ENCODE assay signal across 8 cellular contexts in genomic region chr16:85799497-85800320, GRCh38. TPM values are rescaled to one million over a fixed set of nuclear protein-coding genes. Genes with fewer than 3 reads are reported as not detected.
DNase-seq lines count a peak whose midpoint lies in the region; ATAC-seq, FAIRE-seq and TF ChIP-seq lines count a peak whose summit lies in the region.

Gene COX4I1, plus strand, starts transcription at chr16:85799695. Its CDS starts 1,511 bp downstream, at chr16:85801206.
Gene EMC8, minus strand, starts transcription at chr16:85799544. Its CDS starts 249 bp downstream, at chr16:85799295.

- H3K27ac Mint-ChIP-seq in astrocyte (ENCODE audit: unreplicated experiment), result peak within 1 kb of the TSS; percentile 94

- no peaks in the 10 kb centered on the region for H3K9me3 Mint-ChIP-seq in astrocyte (ENCODE audit: unreplicated experiment)

- FAIRE-seq in astrocyte (lab: Jason Lieb, UNC), result no peak

- intact Hi-C loops in vagina (cut with DNase I), result no loop called here

- H3K27me3 ChIP-seq in astrocyte (ENCODE audit: insufficient read depth, low read length) (no peaks in the 10 kb centered on the region), rectal smooth muscle tissue (ENCODE audit: control insufficient read depth, insufficient read depth, low read length) (no peaks in the 10 kb centered on the region), vagina (no peaks in the 10 kb centered on the region)

- peaks cover 35% of the 10 kb centered on the region for H3K36me3 ChIP-seq in astrocyte (ENCODE audit: insufficient read depth, low read length)
- H3K36me3 ChIP-seq in rectal smooth muscle tissue (ENCODE audit: control insufficient read depth, insufficient read depth, low read length), result peaks cover 18% of the 10 kb centered on the region
- H3K36me3 ChIP-seq in vagina, result peaks cover 0 to 25% of the 10 kb centered on the region in 2 donors

- peak within 1 kb of the TSS; percentile 70 for H2AFZ ChIP-seq in astrocyte (ENCODE audit: low read depth, low read length)

- peaks cover 21% of the 10 kb centered on the region for H3K4me1 Mint-ChIP-seq in astrocyte (ENCODE audit: low read depth, unreplicated experiment)

- peak; percentile 49 for ATAC-seq in GM18508 (IDR thresholded peaks at IDR 0.05; ENCODE audit: insufficient read depth, unreplicated experiment)
- ATAC-seq in HG02981 (IDR thresholded peaks at IDR 0.05; ENCODE audit: unreplicated experiment), result peak; percentile 80

- peaks cover 27% of the 10 kb centered on the region for H3K36me3 Mint-ChIP-seq in astrocyte (ENCODE audit: low read depth, unreplicated experiment)

- H3K27ac ChIP-seq in astrocyte (ENCODE audit: low read depth, low read length), result peak within 1 kb of the TSS; percentile 90
- H3K27ac ChIP-seq in rectal smooth muscle tissue (ENCODE audit: low read depth, low read length), result peak within 1 kb of the TSS; percentile 93
- peak within 1 kb of the TSS; percentile 79 for H3K27ac ChIP-seq in vagina

- peaks cover 82% of the 10 kb centered on the region for H4K20me1 ChIP-seq in astrocyte (ENCODE audit: insufficient read depth, low read length)

- peaks cover 91% of the 10 kb centered on the region for H3K79me2 ChIP-seq in astrocyte (ENCODE audit: insufficient read depth, low read length)

- H3K27me3 Mint-ChIP-seq in astrocyte (ENCODE audit: low read depth, unreplicated experiment), result no peaks in the 10 kb centered on the region

- H3K4me1 ChIP-seq in astrocyte (ENCODE audit: insufficient read depth, low read length) (peaks cover 7% of the 10 kb centered on the region), rectal smooth muscle tissue (ENCODE audit: control insufficient read depth, insufficient read depth, low read length) (peaks cover 18% of the 10 kb centered on the region), vagina (peaks cover 34% of the 10 kb centered on the region)

- TF ChIP-seq POLR2A in vagina (IDR thresholded peaks at IDR 0.05), result peak in 1 of 2 donors; percentile 68

- H3K4me3 Mint-ChIP-seq in astrocyte (ENCODE audit: unreplicated experiment), result peak within 1 kb of the TSS; percentile 97

- peak; percentile 85 for DNase-seq in NCI-H2029 (lab: John Stamatoyannopoulos, UW)
- peak; percentile 86 for DNase-seq in T-helper 22 cell (ENCODE audit: low read depth)
- DNase-seq in astrocyte (ENCODE audit: low read depth), result peak; percentile 89
- DNase-seq in hepatic stellate cell (ENCODE audit: low spot score), result peak; percentile 94
- DNase-seq in vagina (ENCODE audit: extremely low spot score in 2 of 2), result no peak

- peak within 1 kb of the TSS; percentile 98 for H3K4me2 ChIP-seq in astrocyte (ENCODE audit: low read length)

- H3K4me3 ChIP-seq in astrocyte (ENCODE audit: insufficient read depth, low read depth, low read length), result peak within 1 kb of the TSS; percentile 94
- peak within 1 kb of the TSS; percentile 98 for H3K4me3 ChIP-seq in rectal smooth muscle tissue (ENCODE audit: low read length)
- peak within 1 kb of the TSS; percentile 92 to 97 for H3K4me3 ChIP-seq in vagina

- no peaks in the 10 kb centered on the region for H3K9me3 ChIP-seq in astrocyte (ENCODE audit: insufficient read depth, low read depth, low read length)
- H3K9me3 ChIP-seq in vagina, result no peaks in the 10 kb centered on the region

- TF ChIP-seq CTCF in astrocyte (IDR thresholded peaks at IDR 0.05; ENCODE audit: insufficient read depth, low read depth, low read length) (no peak), vagina (IDR thresholded peaks at IDR 0.05) (no peak)

- H3K9ac ChIP-seq in astrocyte (ENCODE audit: low read length) (peak within 1 kb of the TSS; percentile 93), rectal smooth muscle tissue (ENCODE audit: low read length) (peak within 1 kb of the TSS; percentile 85)

RNA-seq across cellular contexts. Expression of gene COX4I1, which starts in this region (rescaled TPM):
- 453 and 459 TPM in 2 replicates for total RNA-seq in astrocyte
- total RNA-seq in vagina, result 430 TPM

RNA-seq across cellular contexts. Expression of gene EMC8, which starts in this region (rescaled TPM):
- total RNA-seq in astrocyte, result 41.3 and 42.7 TPM in 2 replicates
- 42.0 TPM for total RNA-seq in vagina

Comparison
In these comparisons a context has a peak if more than half of its experiments do, and no peak if none do; other contexts are left out.
1. DNase-seq: peak in NCI-H2029 (single experiment), T-helper 22 cell (single experiment), astrocyte (single experiment) and hepatic stellate cell (single experiment); none in vagina (0 of 2).
2. Peak in every context shown above with its lines, with median percentiles within 50 percentile points of each other: H3K27ac ChIP-seq and H3K4me3 ChIP-seq.